In genomic region chr4:89254847-89255246, GRCh38 we compare ENCODE assay signal across 1 cellular context.
TF ChIP-seq lines count a peak whose summit lies in the region.

No MANE protein-coding gene starts in this region.

TF ChIP-seq in H1, 55 proteins besides CTCF, POLR2A, EP300 and RAD21 (continued from another document):
- TF ChIP-seq SP4 (IDR thresholded peaks at IDR 0.05; ENCODE audit: low read length): no peak
- no peak for TF ChIP-seq HDAC6 (IDR thresholded peaks at IDR 0.05; ENCODE audit: low read depth, low read length)
- TF ChIP-seq RXRA (IDR thresholded peaks at IDR 0.05; ENCODE audit: insufficient read depth, low read depth, low read length): no peak
- no peak for TF ChIP-seq SIRT6 (IDR thresholded peaks at IDR 0.05; ENCODE audit: low read length)
- no peak for TF ChIP-seq SP1 (IDR thresholded peaks at IDR 0.05; ENCODE audit: low read depth, low read length)
